Comparison of ENCODE assay signal across 14 cellular contexts in genomic region chr7:139697031-139697430, GRCh38.
DNase-seq lines count a peak whose midpoint lies in the region; ATAC-seq, FAIRE-seq and TF ChIP-seq lines count a peak whose summit lies in the region.
"Had no signal": no experiment of that assay in that cellular context is flagged by ENCODE, and none has a peak within 500 bp of the region (broad histone marks: within the 10 kb centered on the region; RNA-seq: fewer than 3 reads in every experiment).

No MANE protein-coding gene starts in this region.

- no peak for FAIRE-seq in K562 (lab: Jason Lieb, UNC)

- no peak for TF ChIP-seq RAD21 in K562 (CRISPR knock-in tag; conservative IDR thresholded peaks at IDR 0.05 in 1 of 2, IDR thresholded peaks at IDR 0.05 in 1 of 2)

- H4K20me1 ChIP-seq in K562 (replicated peaks; ENCODE audit: control insufficient read depth, insufficient read depth, low read length): peaks cover 18% of the 10 kb centered on the region

- no peaks in the 10 kb centered on the region for H3K36me3 Mint-ChIP-seq in activated CD4-positive, alpha-beta T cell treated with anti-CD3 and anti-CD28 coated beads, Interleukin-2, amount 10 ng/mL, durations not matched to agents 7 days and 5 days (ENCODE audit: low read depth)
- H3K36me3 Mint-ChIP-seq in stimulated activated memory B cell treated with anti-CD40 and anti-IgM and Interleukin-4, amounts not matched to agents 10 μg/mL and 1 μg/mL and 100 μg/mL, for 72 hours: peaks cover 47% of the 10 kb centered on the region
- H3K36me3 Mint-ChIP-seq in nephron progenitor cell (ENCODE audit: low read depth): peaks cover 14% of the 10 kb centered on the region
- H3K36me3 Mint-ChIP-seq: activated naive CD4-positive, alpha-beta T cell treated with anti-CD3 and anti-CD28 coated beads, Interleukin-2, amount 50 U/mL, for 72 hours had no signal

- TF ChIP-seq EP300 in K562 (IDR thresholded peaks at IDR 0.05; ENCODE audit: low read length): no peak

- no peak overlapping the region for H3K4me2 ChIP-seq in K562 (ENCODE audit: insufficient read depth, low read length)

- H3K4me3 Mint-ChIP-seq in activated CD4-positive, alpha-beta T cell treated with anti-CD3 and anti-CD28 coated beads, Interleukin-2, amount 10 ng/mL, durations not matched to agents 7 days and 5 days: no peak overlapping the region
- no peak overlapping the region for H3K4me3 Mint-ChIP-seq in stimulated activated memory B cell treated with anti-CD40 and anti-IgM and Interleukin-4, amounts not matched to agents 10 μg/mL and 1 μg/mL and 100 μg/mL, for 72 hours
- no peak overlapping the region for H3K4me3 Mint-ChIP-seq in nephron progenitor cell
- H3K4me3 Mint-ChIP-seq: central memory CD8-positive, alpha-beta T cell had no signal

- ATAC-seq in K562: no peak
- ATAC-seq in stimulated activated memory B cell treated with anti-CD40 and anti-IgM and Interleukin-4, amounts not matched to agents 10 μg/mL and 1 μg/mL and 100 μg/mL, for 72 hours: no peak
- no peak for ATAC-seq in HG02588 (IDR thresholded peaks at IDR 0.05; ENCODE audit: unreplicated experiment)

- POLR2A ChIA-PET in activated CD4-positive, alpha-beta T cell treated with anti-CD3 and anti-CD28 coated beads, Interleukin-2, amount 10 ng/mL, durations not matched to agents 7 days and 5 days (lab: Charles Lee): interaction anchor here (0.6 kb wide), 1 partner anchor 7 kb away, joined by 4 read pairs; no protein-coding TSS in a partner anchor
- POLR2A ChIA-PET in K562 (lab: Yijun Ruan, JAX): interaction anchor here (1.5 kb wide), 1 partner anchor 11 kb away, joined by 3 read pairs; no protein-coding TSS in a partner anchor

- in situ Hi-C loops in K562 (cut with MboI): no loop called here

- H3K9me3 Mint-ChIP-seq in activated CD4-positive, alpha-beta T cell treated with anti-CD3 and anti-CD28 coated beads, Interleukin-2, amount 10 ng/mL, durations not matched to agents 7 days and 5 days: no peaks in the 10 kb centered on the region
- H3K9me3 Mint-ChIP-seq in stimulated activated memory B cell treated with anti-CD40 and anti-IgM and Interleukin-4, amounts not matched to agents 10 μg/mL and 1 μg/mL and 100 μg/mL, for 72 hours: no peaks in the 10 kb centered on the region
- H3K9me3 Mint-ChIP-seq in nephron progenitor cell: no peaks in the 10 kb centered on the region
- H3K9me3 Mint-ChIP-seq: activated naive CD4-positive, alpha-beta T cell treated with anti-CD3 and anti-CD28 coated beads, Interleukin-2, amount 50 U/mL, for 72 hours; central memory CD8-positive, alpha-beta T cell had no signal

- no peak overlapping the region for H3K9ac ChIP-seq in K562 (ENCODE audit: insufficient read depth in 1 of 2, low read depth in 2 of 2, low read length in 2 of 2)

- H3K4me3 ChIP-seq in K562 (no peak overlapping the region), prostate gland (no peak overlapping the region)
- H3K4me3 ChIP-seq: left lung, upper lobe of left lung had no signal

- no peak for DNase-seq in activated CD4-positive, alpha-beta T cell treated with anti-CD3 and anti-CD28 coated beads, Interleukin-2, amount 10 ng/mL, durations not matched to agents 7 days and 5 days
- DNase-seq in activated CD4-positive, alpha-beta T cell treated with anti-CD3 and anti-CD28 coated beads for 48 hours: no peak
- DNase-seq in NCI-H2171 (lab: John Stamatoyannopoulos, UW) (peak; percentile 47), K562 (ENCODE audit: extremely low read depth in 1 of 4, low spot score in 3 of 4) (no peak), prostate gland (ENCODE audit: low spot score) (no peak), nephron progenitor cell (no peak)
- DNase-seq: erythroblast, KG1, left lung, upper lobe of left lung had no signal

- H3K9me1 ChIP-seq in K562 (ENCODE audit: control insufficient read depth, insufficient read depth, low read length): peaks cover 6% of the 10 kb centered on the region

- H3K27ac ChIP-seq in K562 (ENCODE audit: extremely low read depth, low read depth, low read length) (no peak overlapping the region), prostate gland (peak overlapping the region in 1 of 2 donors; percentile 54)
- H3K27ac ChIP-seq: left lung had no signal

- intact Hi-C loops in K562 (cut with micrococcal nuclease): no loop called here
- intact Hi-C loops in prostate gland (cut with DNase I): no loop called here

- CTCF ChIA-PET in activated CD4-positive, alpha-beta T cell treated with anti-CD3 and anti-CD28 coated beads, Interleukin-2, amount 10 ng/mL, durations not matched to agents 7 days and 5 days (lab: Charles Lee): interaction anchor here (1.1 kb wide), 1 partner anchor 50 kb away, joined by 4 read pairs; no protein-coding TSS in a partner anchor
- CTCF ChIA-PET in K562 (lab: Yijun Ruan, JAX; ENCODE audit: low intra/inter-chr PET ratio): no interaction called here

- H2AFZ ChIP-seq in K562 (ENCODE audit: low read depth, low read length): no peak overlapping the region

- H3K79me2 ChIP-seq in K562 (ENCODE audit: control insufficient read depth, insufficient read depth, low read length): no peaks in the 10 kb centered on the region

- BruUV-seq in K562 (replicated peaks; lab: Mats Ljungman, UMichigan): no TSS peak

- H3K27me3 ChIP-seq in K562 (ENCODE audit: control insufficient read depth in 2 of 2, insufficient read depth in 2 of 2, low read length in 2 of 2) (no peaks in the 10 kb centered on the region), prostate gland (replicated peaks; ENCODE audit: insufficient read depth) (no peaks in the 10 kb centered on the region)
- H3K27me3 ChIP-seq: left lung, upper lobe of left lung had no signal

- H3K36me3 ChIP-seq in K562 (ENCODE audit: control insufficient read depth, insufficient read depth, low read length) (peaks cover 3% of the 10 kb centered on the region), prostate gland (no peaks in the 10 kb centered on the region)

- H3K4me1 ChIP-seq in K562 (replicated peaks in 1 of 2; ENCODE audit: control insufficient read depth in 2 of 2, insufficient read depth in 2 of 2, low read length in 2 of 2) (peaks cover 3 to 5% of the 10 kb centered on the region in 2 experiments), prostate gland (replicated peaks) (peaks cover 17% of the 10 kb centered on the region)

- H3K27me3 Mint-ChIP-seq in activated CD4-positive, alpha-beta T cell treated with anti-CD3 and anti-CD28 coated beads, Interleukin-2, amount 10 ng/mL, durations not matched to agents 7 days and 5 days: no peaks in the 10 kb centered on the region
- H3K27me3 Mint-ChIP-seq in stimulated activated memory B cell treated with anti-CD40 and anti-IgM and Interleukin-4, amounts not matched to agents 10 μg/mL and 1 μg/mL and 100 μg/mL, for 72 hours: no peaks in the 10 kb centered on the region
- H3K27me3 Mint-ChIP-seq in nephron progenitor cell (ENCODE audit: low read depth, poor library complexity): no peaks in the 10 kb centered on the region
- H3K27me3 Mint-ChIP-seq: central memory CD8-positive, alpha-beta T cell had no signal

- WGBS in K562 (ENCODE audit: insufficient coverage, low coverage, missing lambda C conversion rate): 66% methylated on average over 8 of the region's 8 CpGs
- 74% methylated on average over 8 of the region's 8 CpGs for WGBS in prostate gland

- peak overlapping the region; percentile 48 for H3K27ac Mint-ChIP-seq in activated CD4-positive, alpha-beta T cell treated with anti-CD3 and anti-CD28 coated beads, Interleukin-2, amount 10 ng/mL, durations not matched to agents 7 days and 5 days
- H3K27ac Mint-ChIP-seq in stimulated activated memory B cell treated with anti-CD40 and anti-IgM and Interleukin-4, amounts not matched to agents 10 μg/mL and 1 μg/mL and 100 μg/mL, for 72 hours: peak overlapping the region; percentile 70
- no peak overlapping the region for H3K27ac Mint-ChIP-seq in nephron progenitor cell

- H3K4me1 Mint-ChIP-seq in activated CD4-positive, alpha-beta T cell treated with anti-CD3 and anti-CD28 coated beads, Interleukin-2, amount 10 ng/mL, durations not matched to agents 7 days and 5 days: peaks cover 32% of the 10 kb centered on the region
- peaks cover 73% of the 10 kb centered on the region for H3K4me1 Mint-ChIP-seq in stimulated activated memory B cell treated with anti-CD40 and anti-IgM and Interleukin-4, amounts not matched to agents 10 μg/mL and 1 μg/mL and 100 μg/mL, for 72 hours
- peaks cover 67% of the 10 kb centered on the region for H3K4me1 Mint-ChIP-seq in nephron progenitor cell
- H3K4me1 Mint-ChIP-seq: central memory CD8-positive, alpha-beta T cell had no signal

- no peaks in the 10 kb centered on the region for H3K9me3 ChIP-seq in K562 (replicated peaks; ENCODE audit: control insufficient read depth, insufficient read depth, low read depth, low read length)
- no peaks in the 10 kb centered on the region for H3K9me3 ChIP-seq in prostate gland
- H3K9me3 ChIP-seq: left lung, upper lobe of left lung had no signal

- TF ChIP-seq CTCF in K562 (IDR thresholded peaks at IDR 0.05 in 2 of 3, conservative IDR thresholded peaks at IDR 0.05 in 1 of 3; ENCODE audit: insufficient read depth in 2 of 3, low read depth in 1 of 3, low read length in 3 of 3): no peak
- no peak for TF ChIP-seq CTCF in prostate gland (IDR thresholded peaks at IDR 0.05)
- TF ChIP-seq CTCF in nephron progenitor cell (IDR thresholded peaks at IDR 0.05): no peak

- TF ChIP-seq POLR2A in K562 (conservative IDR thresholded peaks at IDR 0.05): no peak
- TF ChIP-seq POLR2A in prostate gland (IDR thresholded peaks at IDR 0.05): no peak

TF ChIP-seq in K562, 482 proteins besides CTCF, POLR2A, EP300 and RAD21 (continues in another document):
- TF ChIP-seq JUN (IDR thresholded peaks at IDR 0.05; ENCODE audit: borderline replicate concordance, low read depth, low read length) (no peak), JUN (CRISPR knock-in tag; IDR thresholded peaks at IDR 0.05; ENCODE audit: borderline replicate concordance) (no peak), SIN3A (IDR thresholded peaks at IDR 0.05; ENCODE audit: borderline replicate concordance in 2 of 2, control insufficient read depth in 1 of 2, low read depth in 2 of 2, low read length in 2 of 2) (no peak)
- TF ChIP-seq, protein P1, sequence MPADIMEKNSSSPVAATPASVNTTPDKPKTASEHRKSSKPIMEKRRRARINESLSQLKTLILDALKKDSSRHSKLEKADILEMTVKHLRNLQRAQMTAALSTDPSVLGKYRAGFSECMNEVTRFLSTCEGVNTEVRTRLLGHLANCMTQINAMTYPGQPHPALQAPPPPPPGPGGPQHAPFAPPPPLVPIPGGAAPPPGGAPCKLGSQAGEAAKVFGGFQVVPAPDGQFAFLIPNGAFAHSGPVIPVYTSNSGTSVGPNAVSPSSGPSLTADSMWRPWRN (IDR thresholded peaks at IDR 0.05; ENCODE audit: low read depth): no peak
